13 cellular contexts compared by ENCODE assay signal in genomic region chr5:127936439-127936972, GRCh38.
DNase-seq lines count a peak whose midpoint lies in the region; ATAC-seq and TF ChIP-seq lines count a peak whose summit lies in the region.
"Had no signal": no experiment of that assay in that cellular context is flagged by ENCODE, and none has a peak within 500 bp of the region (broad histone marks: within the 10 kb centered on the region; RNA-seq: fewer than 3 reads in every experiment).

No MANE protein-coding gene starts in this region.

- 89 to 92% (median 90%) methylated on average over 6 of the region's 6 CpGs for WGBS in ovary, 3 donors

- H3K27ac ChIP-seq in ovary = no peak overlapping the region
- H3K27ac ChIP-seq: Peyer's patch had no signal

- intact Hi-C loops in ovary (cut with DNase I) = no loop called here

- H3K36me3 ChIP-seq in ovary = no peaks in the 10 kb centered on the region
- H3K36me3 ChIP-seq: Peyer's patch had no signal

- no peak for TF ChIP-seq EP300 in ovary (IDR thresholded peaks at IDR 0.05)

- H3K4me3 Mint-ChIP-seq in activated T-helper 17 cell treated with anti-CD3 and anti-CD28 coated beads, Interleukin-2, amount 50 U/mL, for 72 hours = no peak overlapping the region
- no peak overlapping the region for H3K4me3 Mint-ChIP-seq in endothelial cell (ENCODE audit: unreplicated experiment)

- H3K27ac Mint-ChIP-seq in activated T-helper 17 cell treated with anti-CD3 and anti-CD28 coated beads, Interleukin-2, amount 50 U/mL, for 72 hours = peak overlapping the region; percentile 0
- H3K27ac Mint-ChIP-seq in endothelial cell (ENCODE audit: unreplicated experiment) = no peak overlapping the region

- no peaks in the 10 kb centered on the region for H3K36me3 Mint-ChIP-seq in activated T-helper 17 cell treated with anti-CD3 and anti-CD28 coated beads, Interleukin-2, amount 50 U/mL, for 72 hours (ENCODE audit: low read depth)
- H3K36me3 Mint-ChIP-seq in endothelial cell (ENCODE audit: low read depth, unreplicated experiment) = no peaks in the 10 kb centered on the region

- no peak overlapping the region for H3K4me3 ChIP-seq in ovary
- H3K4me3 ChIP-seq: lung, Peyer's patch had no signal

- ATAC-seq in GM21360 (IDR thresholded peaks at IDR 0.05; ENCODE audit: unreplicated experiment) = peak; percentile 56
- peak; percentile 56 for ATAC-seq in activated T-helper 17 cell treated with anti-CD3 and anti-CD28 coated beads, Interleukin-2, amount 50 U/mL, for 72 hours (replicated peaks)

- no peaks in the 10 kb centered on the region for H3K4me1 Mint-ChIP-seq in activated T-helper 17 cell treated with anti-CD3 and anti-CD28 coated beads, Interleukin-2, amount 50 U/mL, for 72 hours
- H3K4me1 Mint-ChIP-seq in endothelial cell (ENCODE audit: unreplicated experiment) = peaks cover 13% of the 10 kb centered on the region

- H3K9me3 Mint-ChIP-seq in activated T-helper 17 cell treated with anti-CD3 and anti-CD28 coated beads, Interleukin-2, amount 50 U/mL, for 72 hours = no peaks in the 10 kb centered on the region
- H3K9me3 Mint-ChIP-seq in endothelial cell (ENCODE audit: unreplicated experiment) = no peaks in the 10 kb centered on the region

- TF ChIP-seq CTCF in endothelial cell (IDR thresholded peaks at IDR 0.05; ENCODE audit: unreplicated experiment) (no peak), ovary (IDR thresholded peaks at IDR 0.05) (no peak)

- H3K9me3 ChIP-seq in ovary = no peaks in the 10 kb centered on the region
- H3K9me3 ChIP-seq: Peyer's patch had no signal

- H3K4me1 ChIP-seq in ovary (ENCODE audit: insufficient read depth) = peaks cover 2% of the 10 kb centered on the region

- H3K27me3 ChIP-seq in ovary = no peaks in the 10 kb centered on the region
- H3K27me3 ChIP-seq: Peyer's patch had no signal

- DNase-seq in activated gamma-delta T cell treated with Interleukin-2 at 50 U/mL for 16 hours = peak; percentile 25
- DNase-seq in activated gamma-delta T cell (lab: John Stamatoyannopoulos, UW) = no peak
- peak; percentile 5 to 12 for DNase-seq in stimulated activated CD8-positive, alpha-beta memory T cell treated with anti-CD3 and anti-CD28 coated beads, Interleukin-7, amount 100 ng/mL, for 4 hours (ENCODE audit: low read depth in 2 of 2)
- DNase-seq in COLO829 (ENCODE audit: low spot score) = no peak
- no peak for DNase-seq in endothelial cell (ENCODE audit: low spot score)
- no peak for DNase-seq in ovary
- DNase-seq: activated CD4-positive, CD25-positive, alpha-beta regulatory T cell treated with anti-CD3 and anti-CD28 coated beads, Interleukin-2, amount 50 U/mL, for 72 hours; DMS153; NCI-H1417 treated with DMSO at 0.1 percent for 48 hours; Peyer's patch had no signal

- no peaks in the 10 kb centered on the region for H3K27me3 Mint-ChIP-seq in activated T-helper 17 cell treated with anti-CD3 and anti-CD28 coated beads, Interleukin-2, amount 50 U/mL, for 72 hours
- peaks cover 2% of the 10 kb centered on the region for H3K27me3 Mint-ChIP-seq in endothelial cell (ENCODE audit: unreplicated experiment)

- no peak for TF ChIP-seq POLR2A in ovary (IDR thresholded peaks at IDR 0.05)

Comparison
In these comparisons a context has a peak if more than half of its experiments do, and no peak if none do; other contexts are left out.
1. DNase-seq: peak in activated gamma-delta T cell treated with Interleukin-2 at 50 U/mL for 16 hours (single experiment) and stimulated activated CD8-positive, alpha-beta memory T cell treated with anti-CD3 and anti-CD28 coated beads, Interleukin-7, amount 100 ng/mL, for 4 hours (2 of 2); none in activated gamma-delta T cell (single experiment), COLO829 (single experiment), endothelial cell (single experiment) and ovary (0 of 5).